In genomic region chr12:38374751-38375150, GRCh38 we compare ENCODE assay signal across 28 cellular contexts.
"Had no signal": no experiment of that assay in that cellular context is flagged by ENCODE, and none has a peak within 500 bp of the region (broad histone marks: within the 10 kb centered on the region; RNA-seq: fewer than 3 reads in every experiment).

No MANE protein-coding gene starts in this region.

- H3K4me3 ChIP-seq: gastroesophageal sphincter, heart left ventricle, hepatocyte, lung, mucosa of descending colon, right atrium auricular region, smooth muscle cell, suprapubic skin, transverse colon, upper lobe of right lung, uterus had no signal

- H3K36me3 ChIP-seq: gastroesophageal sphincter, heart left ventricle, right atrium auricular region, suprapubic skin, transverse colon, upper lobe of right lung, uterus had no signal

- ATAC-seq: effector memory CD8-positive, alpha-beta T cell; gastroesophageal sphincter; heart left ventricle; left lobe of liver; mucosa of descending colon; natural killer cell treated with Interleukin-12 subunit alpha and Interleukin-12 subunit beta and Interleukin-15 and Interleukin-18, amount 100 ng/mL, for 72 hours; sciatic nerve; stimulated activated naive CD8-positive, alpha-beta T cell treated with anti-CD3 and anti-CD28 coated beads, Interleukin-15, amount 100 ng/mL, for 72 hours; upper lobe of right lung had no signal

- H3K27ac ChIP-seq: gastroesophageal sphincter, heart left ventricle, hepatocyte, parathyroid adenoma, right atrium auricular region, suprapubic skin, transverse colon, upper lobe of right lung, uterus had no signal

- DNase-seq: cortex of kidney; effector memory CD8-positive, alpha-beta T cell; foreskin fibroblast; heart left ventricle; kidney; mesenchymal stem cell; mucosa of descending colon; naive B cell; stimulated activated CD4-positive, alpha-beta T cell treated with anti-CD3 and anti-CD28 coated beads, Interleukin-12 subunit alpha, Interleukin-12 subunit beta, amount 100 ng/mL, for 4 hours; stimulated activated CD4-positive, alpha-beta T cell treated with anti-CD3 and anti-CD28 coated beads, Interleukin-1b, Interleukin-23, amount 100 ng/mL, for 48 hours; stimulated activated CD4-positive, alpha-beta T cell treated with anti-CD3 and anti-CD28 coated beads, Interleukin-4, amount 100 ng/mL, for 1 hour; stimulated activated CD8-positive, alpha-beta memory T cell treated with anti-CD3 and anti-CD28 coated beads, Interleukin-4, amount 100 ng/mL, for 48 hours; stimulated activated naive CD4-positive, alpha-beta T cell; stimulated activated naive CD8-positive, alpha-beta T cell treated with anti-CD3 and anti-CD28 coated beads, Interleukin-15, amount 100 ng/mL, for 72 hours; transverse colon; upper lobe of right lung; uterus had no signal

- H3K27me3 ChIP-seq: gastroesophageal sphincter, heart left ventricle, hepatocyte, right atrium auricular region, suprapubic skin, transverse colon, upper lobe of right lung, uterus had no signal

- FAIRE-seq: endometrium, kidney had no signal
